ENCODE assay signal across 25 cellular contexts in genomic region chr3:133667118-133667517, GRCh38.
"Had no signal": no experiment of that assay in that cellular context is flagged by ENCODE, and none has a peak within 500 bp of the region (broad histone marks: within the 10 kb centered on the region; RNA-seq: fewer than 3 reads in every experiment).

No MANE protein-coding gene starts in this region.

- H3K4me1 ChIP-seq: foreskin keratinocyte had no signal

- H3K27ac Mint-ChIP-seq: immature natural killer cell, mesothelial cell of epicardium, naive B cell had no signal

- H2AFZ ChIP-seq: hepatocyte had no signal

- ATAC-seq: foreskin keratinocyte, gastroesophageal sphincter, heart left ventricle, left cardiac atrium, left lung, left ventricle myocardium superior, lower lobe of right lung, mucosa of descending colon had no signal

- H3K36me3 Mint-ChIP-seq: mesothelial cell of epicardium had no signal

- H3K4me3 Mint-ChIP-seq: immature natural killer cell, mesothelial cell of epicardium had no signal

- H3K27me3 ChIP-seq: dorsolateral prefrontal cortex, esophagus muscularis mucosa, gastroesophageal sphincter, hepatocyte had no signal

- DNase-seq: dermis blood vessel endothelial cell; dorsolateral prefrontal cortex; effector CD4-positive, alpha-beta T cell; effector memory CD4-positive, alpha-beta T cell; foreskin keratinocyte; heart left ventricle; hypothalamus; immature natural killer cell; islet precursor cell; kidney; left cardiac atrium; left lung; left ventricle myocardium superior; lower lobe of right lung; mesenchymal stem cell; mucosa of descending colon; naive B cell had no signal

- H3K36me3 ChIP-seq: esophagus muscularis mucosa, gastroesophageal sphincter, heart left ventricle, left lung, lower lobe of right lung had no signal

- H3K4me2 ChIP-seq: hepatocyte had no signal

- H3K4me3 ChIP-seq: coronary artery, dorsolateral prefrontal cortex, esophagus muscularis mucosa, gastroesophageal sphincter, heart left ventricle, hepatocyte, left lung, lower lobe of right lung, mucosa of descending colon had no signal

- FAIRE-seq: colon, endothelial cell of umbilical vein, frontal cortex, kidney had no signal

- H3K27ac ChIP-seq: coronary artery, dorsolateral prefrontal cortex, esophagus muscularis mucosa, foreskin keratinocyte, gastroesophageal sphincter, heart left ventricle, hepatocyte, left lung, lower lobe of right lung had no signal

- H3K9me3 ChIP-seq: esophagus muscularis mucosa, gastroesophageal sphincter, heart left ventricle, left lung, lower lobe of right lung, mucosa of descending colon had no signal
